ENCODE assay signal across 1 cellular context in the genomic region with DNA sequence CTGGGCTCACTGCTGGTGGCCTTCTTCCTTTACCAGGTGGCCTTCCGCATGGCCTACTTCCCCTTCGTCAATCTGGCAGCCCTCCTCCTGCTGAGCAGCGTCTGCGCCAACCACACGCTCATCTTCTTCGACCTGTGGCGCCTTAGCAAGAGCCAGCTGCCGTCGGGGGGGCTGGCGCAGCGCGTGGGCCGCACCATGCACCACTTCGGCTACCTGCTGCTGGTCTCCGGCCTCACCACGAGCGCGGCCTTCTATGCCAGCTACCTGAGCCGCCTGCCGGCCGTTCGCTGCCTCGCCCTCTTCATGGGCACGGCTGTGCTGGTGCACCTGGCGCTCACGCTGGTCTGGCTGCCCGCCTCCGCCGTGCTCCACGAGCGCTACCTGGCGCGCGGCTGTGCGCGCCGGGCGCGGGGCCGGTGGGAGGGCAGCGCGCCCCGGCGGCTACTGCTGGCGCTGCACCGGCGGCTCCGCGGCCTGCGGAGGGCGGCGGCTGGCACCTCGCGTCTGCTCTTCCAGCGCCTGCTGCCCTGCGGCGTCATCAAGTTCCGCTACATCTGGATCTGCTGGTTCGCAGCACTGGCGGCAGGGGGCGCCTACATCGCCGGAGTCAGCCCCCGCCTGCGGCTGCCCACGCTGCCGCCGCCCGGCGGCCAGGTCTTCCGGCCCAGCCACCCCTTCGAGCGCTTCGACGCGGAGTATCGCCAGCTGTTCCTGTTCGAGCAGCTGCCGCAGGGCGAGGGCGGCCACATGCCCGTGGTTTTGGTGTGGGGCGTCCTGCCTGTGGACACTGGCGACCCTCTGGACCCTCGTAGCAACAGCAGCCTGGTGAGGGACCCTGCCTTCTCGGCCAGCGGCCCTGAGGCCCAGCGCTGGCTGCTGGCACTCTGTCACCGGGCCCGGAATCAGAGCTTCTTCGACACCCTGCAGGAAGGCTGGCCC.
TF ChIP-seq lines count a peak whose summit lies in the region.

No MANE protein-coding gene starts in this region.

TF ChIP-seq in HepG2, 621 proteins besides CTCF, POLR2A, EP300 and RAD21 (continued from another document and continues in another):
- TF ChIP-seq ZNF264 (CRISPR knock-in tag; IDR thresholded peaks at IDR 0.05) (peak; percentile 92), ZNF547 (CRISPR knock-in tag; IDR thresholded peaks at IDR 0.05) (peak; percentile 96), MYC (CRISPR knock-in tag; IDR thresholded peaks at IDR 0.05; ENCODE audit: borderline replicate concordance) (peak; percentile 88), NCOA1 (CRISPR knock-in tag; IDR thresholded peaks at IDR 0.05) (no peak), ZNF337 (CRISPR knock-in tag; IDR thresholded peaks at IDR 0.05; ENCODE audit: borderline replicate concordance, low read depth) (no peak), RELA (CRISPR knock-in tag; IDR thresholded peaks at IDR 0.05) (no peak), ZNF484 (CRISPR knock-in tag; IDR thresholded peaks at IDR 0.05; ENCODE audit: borderline replicate concordance, low read depth) (no peak; the same call in 1 of the 2 replicates), MAF1 (CRISPR knock-in tag; IDR thresholded peaks at IDR 0.05; ENCODE audit: borderline replicate concordance) (peak; percentile 91; the same call in 1 of the 2 replicates), ZKSCAN8 (CRISPR knock-in tag; IDR thresholded peaks at IDR 0.05; ENCODE audit: borderline replicate concordance) (no peak), ZNF850 (CRISPR knock-in tag; conservative IDR thresholded peaks at IDR 0.05) (no peak), CHD4 (IDR thresholded peaks at IDR 0.05; ENCODE audit: borderline replicate concordance, low read length) (no peak), ZKSCAN1 (IDR thresholded peaks at IDR 0.05; ENCODE audit: low read length) (no peak), ZNF761 (CRISPR knock-in tag; conservative IDR thresholded peaks at IDR 0.05) (peak; percentile 96), ZNF605 (CRISPR knock-in tag; IDR thresholded peaks at IDR 0.05) (peak; percentile 86), MXI1 (IDR thresholded peaks at IDR 0.05; ENCODE audit: borderline replicate concordance, low read depth, low read length) (peak; percentile 54; the same call in 1 of the 3 replicates), ZMYM2 (CRISPR knock-in tag; IDR thresholded peaks at IDR 0.05) (peak; percentile 68; the same call in 1 of the 2 replicates), ZNF253 (CRISPR knock-in tag; IDR thresholded peaks at IDR 0.05; ENCODE audit: borderline replicate concordance) (peak; percentile 94), ZNF552 (CRISPR knock-in tag; IDR thresholded peaks at IDR 0.05; ENCODE audit: borderline replicate concordance) (peak; percentile 98), GPN1 (CRISPR knock-in tag; IDR thresholded peaks at IDR 0.05; ENCODE audit: borderline replicate concordance) (no peak), ZBTB3 (CRISPR knock-in tag; IDR thresholded peaks at IDR 0.05; ENCODE audit: borderline replicate concordance, low read depth) (peak; percentile 76; the same call in 1 of the 2 replicates), ZNF292 (CRISPR knock-in tag; IDR thresholded peaks at IDR 0.05; ENCODE audit: borderline replicate concordance, low read depth) (no peak), ZEB1 (IDR thresholded peaks at IDR 0.05; ENCODE audit: insufficient replicate concordance, low read depth) (no peak), ZNF737 (CRISPR knock-in tag; IDR thresholded peaks at IDR 0.05; ENCODE audit: borderline replicate concordance) (peak; percentile 81; the same call in 1 of the 2 replicates), KDM1A (CRISPR knock-in tag; IDR thresholded peaks at IDR 0.05) (0 out of 2 replicates have a peak, but pooled peaks have one; percentile 14), CBX2 (IDR thresholded peaks at IDR 0.05; ENCODE audit: low read depth, low read length) (no peak), CBX2 (CRISPR knock-in tag; IDR thresholded peaks at IDR 0.05; ENCODE audit: low read depth) (peak; percentile 82), MAFG (CRISPR knock-in tag; IDR thresholded peaks at IDR 0.05) (no peak), ATRX (CRISPR knock-in tag; IDR thresholded peaks at IDR 0.05; ENCODE audit: borderline replicate concordance) (no peak), FLYWCH1 (CRISPR knock-in tag; IDR thresholded peaks at IDR 0.05) (no peak; the same call in 1 of the 2 replicates), ZBTB7A (CRISPR knock-in tag; IDR thresholded peaks at IDR 0.05) (peak; percentile 78; the same call in 1 of the 2 replicates), NFIC (IDR thresholded peaks at IDR 0.05; ENCODE audit: low read length) (no peak), ZMYM4 (CRISPR knock-in tag; IDR thresholded peaks at IDR 0.05) (peak; percentile 68), CCDC6 (CRISPR knock-in tag; IDR thresholded peaks at IDR 0.05) (peak; percentile 93; the same call in 1 of the 2 replicates), HMG20A (CRISPR knock-in tag; IDR thresholded peaks at IDR 0.05; ENCODE audit: borderline replicate concordance) (no peak), HOXD1 (CRISPR knock-in tag; IDR thresholded peaks at IDR 0.05) (peak; percentile 93), ZNF703 (CRISPR knock-in tag; IDR thresholded peaks at IDR 0.05; ENCODE audit: borderline replicate concordance) (0 out of 2 replicates have a peak, but pooled peaks have one; percentile 76)
- TF ChIP-seq, protein P1, sequence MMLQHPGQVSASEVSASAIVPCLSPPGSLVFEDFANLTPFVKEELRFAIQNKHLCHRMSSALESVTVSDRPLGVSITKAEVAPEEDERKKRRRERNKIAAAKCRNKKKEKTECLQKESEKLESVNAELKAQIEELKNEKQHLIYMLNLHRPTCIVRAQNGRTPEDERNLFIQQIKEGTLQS (CRISPR knock-in tag; IDR thresholded peaks at IDR 0.05), result peak; percentile 59; the same call in 1 of the 2 replicates
- TF ChIP-seq, protein P2, sequence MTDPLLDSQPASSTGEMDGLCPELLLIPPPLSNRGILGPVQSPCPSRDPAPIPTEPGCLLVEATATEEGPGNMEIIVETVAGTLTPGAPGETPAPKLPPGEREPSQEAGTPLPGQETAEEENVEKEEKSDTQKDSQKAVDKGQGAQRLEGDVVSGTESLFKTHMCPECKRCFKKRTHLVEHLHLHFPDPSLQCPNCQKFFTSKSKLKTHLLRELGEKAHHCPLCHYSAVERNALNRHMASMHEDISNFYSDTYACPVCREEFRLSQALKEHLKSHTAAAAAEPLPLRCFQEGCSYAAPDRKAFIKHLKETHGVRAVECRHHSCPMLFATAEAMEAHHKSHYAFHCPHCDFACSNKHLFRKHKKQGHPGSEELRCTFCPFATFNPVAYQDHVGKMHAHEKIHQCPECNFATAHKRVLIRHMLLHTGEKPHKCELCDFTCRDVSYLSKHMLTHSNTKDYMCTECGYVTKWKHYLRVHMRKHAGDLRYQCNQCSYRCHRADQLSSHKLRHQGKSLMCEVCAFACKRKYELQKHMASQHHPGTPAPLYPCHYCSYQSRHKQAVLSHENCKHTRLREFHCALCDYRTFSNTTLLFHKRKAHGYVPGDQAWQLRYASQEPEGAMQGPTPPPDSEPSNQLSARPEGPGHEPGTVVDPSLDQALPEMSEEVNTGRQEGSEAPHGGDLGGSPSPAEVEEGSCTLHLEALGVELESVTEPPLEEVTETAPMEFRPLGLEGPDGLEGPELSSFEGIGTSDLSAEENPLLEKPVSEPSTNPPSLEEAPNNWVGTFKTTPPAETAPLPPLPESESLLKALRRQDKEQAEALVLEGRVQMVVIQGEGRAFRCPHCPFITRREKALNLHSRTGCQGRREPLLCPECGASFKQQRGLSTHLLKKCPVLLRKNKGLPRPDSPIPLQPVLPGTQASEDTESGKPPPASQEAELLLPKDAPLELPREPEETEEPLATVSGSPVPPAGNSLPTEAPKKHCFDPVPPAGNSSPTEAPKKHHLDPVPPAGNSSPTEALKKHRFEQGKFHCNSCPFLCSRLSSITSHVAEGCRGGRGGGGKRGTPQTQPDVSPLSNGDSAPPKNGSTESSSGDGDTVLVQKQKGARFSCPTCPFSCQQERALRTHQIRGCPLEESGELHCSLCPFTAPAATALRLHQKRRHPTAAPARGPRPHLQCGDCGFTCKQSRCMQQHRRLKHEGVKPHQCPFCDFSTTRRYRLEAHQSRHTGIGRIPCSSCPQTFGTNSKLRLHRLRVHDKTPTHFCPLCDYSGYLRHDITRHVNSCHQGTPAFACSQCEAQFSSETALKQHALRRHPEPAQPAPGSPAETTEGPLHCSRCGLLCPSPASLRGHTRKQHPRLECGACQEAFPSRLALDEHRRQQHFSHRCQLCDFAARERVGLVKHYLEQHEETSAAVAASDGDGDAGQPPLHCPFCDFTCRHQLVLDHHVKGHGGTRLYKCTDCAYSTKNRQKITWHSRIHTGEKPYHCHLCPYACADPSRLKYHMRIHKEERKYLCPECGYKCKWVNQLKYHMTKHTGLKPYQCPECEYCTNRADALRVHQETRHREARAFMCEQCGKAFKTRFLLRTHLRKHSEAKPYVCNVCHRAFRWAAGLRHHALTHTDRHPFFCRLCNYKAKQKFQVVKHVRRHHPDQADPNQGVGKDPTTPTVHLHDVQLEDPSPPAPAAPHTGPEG (CRISPR knock-in tag; IDR thresholded peaks at IDR 0.05), result peak; percentile 93
- TF ChIP-seq, protein P3, sequence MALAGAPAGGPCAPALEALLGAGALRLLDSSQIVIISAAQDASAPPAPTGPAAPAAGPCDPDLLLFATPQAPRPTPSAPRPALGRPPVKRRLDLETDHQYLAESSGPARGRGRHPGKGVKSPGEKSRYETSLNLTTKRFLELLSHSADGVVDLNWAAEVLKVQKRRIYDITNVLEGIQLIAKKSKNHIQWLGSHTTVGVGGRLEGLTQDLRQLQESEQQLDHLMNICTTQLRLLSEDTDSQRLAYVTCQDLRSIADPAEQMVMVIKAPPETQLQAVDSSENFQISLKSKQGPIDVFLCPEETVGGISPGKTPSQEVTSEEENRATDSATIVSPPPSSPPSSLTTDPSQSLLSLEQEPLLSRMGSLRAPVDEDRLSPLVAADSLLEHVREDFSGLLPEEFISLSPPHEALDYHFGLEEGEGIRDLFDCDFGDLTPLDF (CRISPR knock-in tag; IDR thresholded peaks at IDR 0.05), result peak; percentile 85
- TF ChIP-seq, protein P4, sequence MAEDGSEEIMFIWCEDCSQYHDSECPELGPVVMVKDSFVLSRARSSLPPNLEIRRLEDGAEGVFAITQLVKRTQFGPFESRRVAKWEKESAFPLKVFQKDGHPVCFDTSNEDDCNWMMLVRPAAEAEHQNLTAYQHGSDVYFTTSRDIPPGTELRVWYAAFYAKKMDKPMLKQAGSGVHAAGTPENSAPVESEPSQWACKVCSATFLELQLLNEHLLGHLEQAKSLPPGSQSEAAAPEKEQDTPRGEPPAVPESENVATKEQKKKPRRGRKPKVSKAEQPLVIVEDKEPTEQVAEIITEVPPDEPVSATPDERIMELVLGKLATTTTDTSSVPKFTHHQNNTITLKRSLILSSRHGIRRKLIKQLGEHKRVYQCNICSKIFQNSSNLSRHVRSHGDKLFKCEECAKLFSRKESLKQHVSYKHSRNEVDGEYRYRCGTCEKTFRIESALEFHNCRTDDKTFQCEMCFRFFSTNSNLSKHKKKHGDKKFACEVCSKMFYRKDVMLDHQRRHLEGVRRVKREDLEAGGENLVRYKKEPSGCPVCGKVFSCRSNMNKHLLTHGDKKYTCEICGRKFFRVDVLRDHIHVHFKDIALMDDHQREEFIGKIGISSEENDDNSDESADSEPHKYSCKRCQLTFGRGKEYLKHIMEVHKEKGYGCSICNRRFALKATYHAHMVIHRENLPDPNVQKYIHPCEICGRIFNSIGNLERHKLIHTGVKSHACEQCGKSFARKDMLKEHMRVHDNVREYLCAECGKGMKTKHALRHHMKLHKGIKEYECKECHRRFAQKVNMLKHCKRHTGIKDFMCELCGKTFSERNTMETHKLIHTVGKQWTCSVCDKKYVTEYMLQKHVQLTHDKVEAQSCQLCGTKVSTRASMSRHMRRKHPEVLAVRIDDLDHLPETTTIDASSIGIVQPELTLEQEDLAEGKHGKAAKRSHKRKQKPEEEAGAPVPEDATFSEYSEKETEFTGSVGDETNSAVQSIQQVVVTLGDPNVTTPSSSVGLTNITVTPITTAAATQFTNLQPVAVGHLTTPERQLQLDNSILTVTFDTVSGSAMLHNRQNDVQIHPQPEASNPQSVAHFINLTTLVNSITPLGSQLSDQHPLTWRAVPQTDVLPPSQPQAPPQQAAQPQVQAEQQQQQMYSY (CRISPR knock-in tag; IDR thresholded peaks at IDR 0.05), result peak; percentile 72; the same call in 1 of the 2 replicates
- TF ChIP-seq, protein P5, sequence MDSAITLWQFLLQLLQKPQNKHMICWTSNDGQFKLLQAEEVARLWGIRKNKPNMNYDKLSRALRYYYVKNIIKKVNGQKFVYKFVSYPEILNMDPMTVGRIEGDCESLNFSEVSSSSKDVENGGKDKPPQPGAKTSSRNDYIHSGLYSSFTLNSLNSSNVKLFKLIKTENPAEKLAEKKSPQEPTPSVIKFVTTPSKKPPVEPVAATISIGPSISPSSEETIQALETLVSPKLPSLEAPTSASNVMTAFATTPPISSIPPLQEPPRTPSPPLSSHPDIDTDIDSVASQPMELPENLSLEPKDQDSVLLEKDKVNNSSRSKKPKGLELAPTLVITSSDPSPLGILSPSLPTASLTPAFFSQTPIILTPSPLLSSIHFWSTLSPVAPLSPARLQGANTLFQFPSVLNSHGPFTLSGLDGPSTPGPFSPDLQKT (CRISPR knock-in tag; IDR thresholded peaks at IDR 0.05; ENCODE audit: borderline replicate concordance), result peak; percentile 89; the same call in 1 of the 2 replicates
- TF ChIP-seq, protein P6, sequence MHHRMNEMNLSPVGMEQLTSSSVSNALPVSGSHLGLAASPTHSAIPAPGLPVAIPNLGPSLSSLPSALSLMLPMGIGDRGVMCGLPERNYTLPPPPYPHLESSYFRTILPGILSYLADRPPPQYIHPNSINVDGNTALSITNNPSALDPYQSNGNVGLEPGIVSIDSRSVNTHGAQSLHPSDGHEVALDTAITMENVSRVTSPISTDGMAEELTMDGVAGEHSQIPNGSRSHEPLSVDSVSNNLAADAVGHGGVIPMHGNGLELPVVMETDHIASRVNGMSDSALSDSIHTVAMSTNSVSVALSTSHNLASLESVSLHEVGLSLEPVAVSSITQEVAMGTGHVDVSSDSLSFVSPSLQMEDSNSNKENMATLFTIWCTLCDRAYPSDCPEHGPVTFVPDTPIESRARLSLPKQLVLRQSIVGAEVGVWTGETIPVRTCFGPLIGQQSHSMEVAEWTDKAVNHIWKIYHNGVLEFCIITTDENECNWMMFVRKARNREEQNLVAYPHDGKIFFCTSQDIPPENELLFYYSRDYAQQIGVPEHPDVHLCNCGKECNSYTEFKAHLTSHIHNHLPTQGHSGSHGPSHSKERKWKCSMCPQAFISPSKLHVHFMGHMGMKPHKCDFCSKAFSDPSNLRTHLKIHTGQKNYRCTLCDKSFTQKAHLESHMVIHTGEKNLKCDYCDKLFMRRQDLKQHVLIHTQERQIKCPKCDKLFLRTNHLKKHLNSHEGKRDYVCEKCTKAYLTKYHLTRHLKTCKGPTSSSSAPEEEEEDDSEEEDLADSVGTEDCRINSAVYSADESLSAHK (CRISPR knock-in tag; IDR thresholded peaks at IDR 0.05; ENCODE audit: borderline replicate concordance), result peak; percentile 86; the same call in 1 of the 2 replicates
- TF ChIP-seq, protein P7, sequence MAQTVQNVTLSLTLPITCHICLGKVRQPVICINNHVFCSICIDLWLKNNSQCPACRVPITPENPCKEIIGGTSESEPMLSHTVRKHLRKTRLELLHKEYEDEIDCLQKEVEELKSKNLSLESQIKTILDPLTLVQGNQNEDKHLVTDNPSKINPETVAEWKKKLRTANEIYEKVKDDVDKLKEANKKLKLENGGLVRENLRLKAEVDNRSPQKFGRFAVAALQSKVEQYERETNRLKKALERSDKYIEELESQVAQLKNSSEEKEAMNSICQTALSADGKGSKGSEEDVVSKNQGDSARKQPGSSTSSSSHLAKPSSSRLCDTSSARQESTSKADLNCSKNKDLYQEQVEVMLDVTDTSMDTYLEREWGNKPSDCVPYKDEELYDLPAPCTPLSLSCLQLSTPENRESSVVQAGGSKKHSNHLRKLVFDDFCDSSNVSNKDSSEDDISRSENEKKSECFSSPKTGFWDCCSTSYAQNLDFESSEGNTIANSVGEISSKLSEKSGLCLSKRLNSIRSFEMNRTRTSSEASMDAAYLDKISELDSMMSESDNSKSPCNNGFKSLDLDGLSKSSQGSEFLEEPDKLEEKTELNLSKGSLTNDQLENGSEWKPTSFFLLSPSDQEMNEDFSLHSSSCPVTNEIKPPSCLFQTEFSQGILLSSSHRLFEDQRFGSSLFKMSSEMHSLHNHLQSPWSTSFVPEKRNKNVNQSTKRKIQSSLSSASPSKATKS (CRISPR knock-in tag; IDR thresholded peaks at IDR 0.05), result no peak
